ENCODE assay signal across 1 cellular context in genomic region chr9:83707518-83707767, GRCh38.
TF ChIP-seq lines count a peak whose summit lies in the region.

No MANE protein-coding gene starts in this region.

TF ChIP-seq in HCT116, 20 proteins besides CTCF, POLR2A, EP300 and RAD21 (continued from another document):
- no peak for TF ChIP-seq REST (IDR thresholded peaks at IDR 0.05; ENCODE audit: low read depth)
